In the genomic region with DNA sequence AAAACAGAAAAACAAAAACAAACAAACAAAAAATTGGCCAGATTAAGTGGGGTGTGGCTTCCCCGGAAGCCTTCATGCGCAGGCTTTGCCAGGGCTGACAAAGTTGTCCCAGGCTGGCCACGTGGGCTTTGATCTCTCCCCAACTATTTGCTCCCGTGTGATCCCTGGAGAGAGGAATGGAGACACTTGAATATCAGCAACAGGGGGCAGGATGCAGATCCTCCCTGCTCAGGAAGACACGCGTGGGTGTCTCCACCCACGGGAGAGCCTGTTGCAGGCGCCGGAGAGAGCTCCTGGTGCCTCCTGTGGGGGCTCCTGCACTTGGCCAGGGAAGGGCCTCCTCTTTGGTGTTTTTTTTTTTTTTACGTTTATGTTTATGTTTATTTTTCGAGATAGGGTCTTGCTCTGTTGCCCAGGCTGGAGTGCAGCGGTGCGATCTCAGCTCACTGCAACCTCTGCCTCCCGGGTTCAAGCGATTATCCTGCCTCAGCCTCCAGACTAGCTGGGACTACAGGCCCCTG, we compare ENCODE assay signal across 24 cellular contexts. TPM values are rescaled to one million over a fixed set of nuclear protein-coding genes. Genes with fewer than 3 reads are reported as not detected.
A peak's percentile ranks its signal among the peaks of the same experiment; 100 is the strongest.
DNase-seq lines count a peak whose midpoint lies in the region; ATAC-seq and TF ChIP-seq lines count a peak whose summit lies in the region.
"Had no signal": no experiment of that assay in that cellular context is flagged by ENCODE, and none has a peak within 500 bp of the region (broad histone marks: within the 10 kb centered on the region; RNA-seq: fewer than 3 reads in every experiment).

No MANE protein-coding gene starts in this region.

- intact Hi-C loops in left ventricle myocardium inferior (cut with micrococcal nuclease) (no loop called here), Right ventricle myocardium superior (cut with DNase I) (no loop called here), upper lobe of right lung (cut with DNase I) (no loop called here)

- H3K9me3 ChIP-seq in left ventricle myocardium inferior (replicated peaks) (no peaks in the 10 kb centered on the region), adipocyte (ENCODE audit: control insufficient read depth, low read length) (no peaks in the 10 kb centered on the region), upper lobe of right lung (no peaks in the 10 kb centered on the region), upper lobe of left lung (no peaks in the 10 kb centered on the region)
- H3K9me3 ChIP-seq: ovary had no signal

- H3K27me3 ChIP-seq in left ventricle myocardium inferior (ENCODE audit: low read depth) (no peaks in the 10 kb centered on the region), adipocyte (replicated peaks; ENCODE audit: control insufficient read depth, insufficient read depth, low read length) (no peaks in the 10 kb centered on the region), upper lobe of right lung (no peaks in the 10 kb centered on the region), upper lobe of left lung (no peaks in the 10 kb centered on the region)
- H3K27me3 ChIP-seq: ovary had no signal

- H3K9ac ChIP-seq in adipocyte (ENCODE audit: low read length): peak overlapping the region; percentile 25

- TF ChIP-seq CTCF in left ventricle myocardium inferior (IDR thresholded peaks at IDR 0.05; ENCODE audit: borderline replicate concordance): no peak
- TF ChIP-seq CTCF in upper lobe of right lung (IDR thresholded peaks at IDR 0.05): no peak
- no peak for TF ChIP-seq CTCF in upper lobe of left lung (IDR thresholded peaks at IDR 0.05)

- DNase-seq in left ventricle myocardium inferior (no peak), Right ventricle myocardium superior (no peak), adipocyte (ENCODE audit: low read depth) (no peak), left lobe of liver (ENCODE audit: low spot score) (peak; percentile 82), upper lobe of right lung (no peak), NCI-H2107 treated with DMSO at 0.1 percent for 48 hours (lab: John Stamatoyannopoulos, UW; ENCODE audit: unreplicated experiment) (no peak), upper lobe of left lung (no peak)
- DNase-seq: 8988T; activated CD4-positive, alpha-beta T cell treated with anti-CD3 and anti-CD28 coated beads, Interleukin-2, amount 50 U/mL, for 1 hour; activated CD4-positive, CD25-positive, alpha-beta regulatory T cell; activated gamma-delta T cell treated with Interleukin-2 at 50 U/mL for 16 hours; activated T-cell treated with anti-CD3 and anti-CD28 coated beads, Interleukin-2, amount 50 U/mL, for 24 hours; AML-193; CD8-positive, alpha-beta T cell; HFFc6; NCI-H1436 treated with DMSO at 0.1 percent for 48 hours; NCI-H774; ovary; stimulated activated naive B cell treated with anti-CD40 and anti-IgM and Interleukin-4, amounts not matched to agents 10 μg/mL and 1 μg/mL and 100 μg/mL, for 72 hours; T-helper 1 cell had no signal

- H3K36me3 ChIP-seq in left ventricle myocardium inferior (no peaks in the 10 kb centered on the region), adipocyte (ENCODE audit: control insufficient read depth, insufficient read depth, low read length, severe bottlenecking) (no peaks in the 10 kb centered on the region), upper lobe of right lung (no peaks in the 10 kb centered on the region), upper lobe of left lung (no peaks in the 10 kb centered on the region)
- H3K36me3 ChIP-seq: ovary had no signal

- ATAC-seq in Right ventricle myocardium superior (ENCODE audit: poor library complexity): no peak
- ATAC-seq in left lobe of liver: peak; percentile 73
- peak; percentile 23 for ATAC-seq in upper lobe of right lung
- no peak for ATAC-seq in upper lobe of left lung (ENCODE audit: low FRiP score in 2 of 2)
- ATAC-seq in HG02970 (IDR thresholded peaks at IDR 0.05; ENCODE audit: low FRiP score, unreplicated experiment): no peak
- ATAC-seq: CD8-positive, alpha-beta T cell; stimulated activated naive B cell treated with anti-CD40 and anti-IgM and Interleukin-4, amounts not matched to agents 10 μg/mL and 1 μg/mL and 100 μg/mL, for 72 hours had no signal

- peaks cover 45% of the 10 kb centered on the region for H3K4me1 ChIP-seq in left ventricle myocardium inferior
- peaks cover 57% of the 10 kb centered on the region for H3K4me1 ChIP-seq in adipocyte (ENCODE audit: control insufficient read depth, insufficient read depth, low read length)
- peaks cover 27% of the 10 kb centered on the region for H3K4me1 ChIP-seq in upper lobe of right lung
- peaks cover 27 to 44% (median 39%) of the 10 kb centered on the region in 4 donors for H3K4me1 ChIP-seq in upper lobe of left lung

- 55 to 68% methylated on average over 15 of the region's 15 CpGs for WGBS in upper lobe of left lung, 2 donors

- H3K27ac ChIP-seq in left ventricle myocardium inferior (replicated peaks): peak overlapping the region; percentile 8
- no peak overlapping the region for H3K27ac ChIP-seq in upper lobe of right lung
- peak overlapping the region in 1 of 4 donors; percentile 64 for H3K27ac ChIP-seq in upper lobe of left lung
- H3K27ac ChIP-seq: ovary had no signal

- TF ChIP-seq EP300 in upper lobe of left lung (IDR thresholded peaks at IDR 0.05): no peak

- H3K4me3 ChIP-seq in left ventricle myocardium inferior: no peak overlapping the region
- H3K4me3 ChIP-seq in adipocyte (ENCODE audit: low read length): no peak overlapping the region
- H3K4me3 ChIP-seq in upper lobe of right lung: no peak overlapping the region
- no peak overlapping the region for H3K4me3 ChIP-seq in upper lobe of left lung
- H3K4me3 ChIP-seq: lung, ovary, skin epidermis had no signal

- no peak for TF ChIP-seq POLR2A in upper lobe of left lung (IDR thresholded peaks at IDR 0.05)

RNA-seq across cellular contexts. Expression of gene TRIM56, which starts 19.0 kb away (rescaled TPM):
- 17.0 TPM for total RNA-seq in left ventricle myocardium inferior
- total RNA-seq in Right ventricle myocardium superior: 16.7 TPM
- total RNA-seq in left lobe of liver: 23.5 TPM
- total RNA-seq in upper lobe of right lung: 60.9 TPM
- total RNA-seq in upper lobe of left lung: 10 to 100 TPM; 25.4 to 66.1 (median 51.3) TPM

RNA-seq across cellular contexts. Expression of gene SERPINE1, which starts 22.7 kb away (rescaled TPM):
- total RNA-seq in left ventricle myocardium inferior: 4.3 TPM
- total RNA-seq in Right ventricle myocardium superior: 1.6 TPM
- 27.5 TPM for total RNA-seq in left lobe of liver
- total RNA-seq in upper lobe of right lung: 13.7 TPM
- total RNA-seq in upper lobe of left lung: 100 to 1,000 TPM in 1 of 6 donors, 10 to 100 TPM in 4, 1 to 10 TPM in 1; 8.4 to 125 (median 24.0) TPM
- total RNA-seq: SK-MEL-5 had no signal

RNA-seq across cellular contexts. Expression of gene AP1S1, which starts 50.0 kb away (rescaled TPM):
- 10.7 TPM for total RNA-seq in left ventricle myocardium inferior
- total RNA-seq in Right ventricle myocardium superior: 14.1 TPM
- 26.8 TPM for total RNA-seq in left lobe of liver
- total RNA-seq in upper lobe of right lung: 24.0 TPM
- total RNA-seq in upper lobe of left lung: 10 to 100 TPM; 17.1 to 41.9 (median 33.8) TPM

Comparison
In these comparisons a context has a peak if more than half of its experiments do, and no peak if none do; other contexts are left out.
1. ATAC-seq: peak in left lobe of liver (single experiment) and upper lobe of right lung (single experiment); none in Right ventricle myocardium superior (single experiment), upper lobe of left lung (0 of 2) and HG02970 (single experiment).